Comparison of ENCODE assay signal across 1 cellular context in genomic region chr10:84845628-84846261, GRCh38.
TF ChIP-seq lines count a peak whose summit lies in the region.

No MANE protein-coding gene starts in this region.

TF ChIP-seq in GM23338, 12 proteins besides CTCF, POLR2A, EP300 and RAD21 (continued from another document):
- TF ChIP-seq REST (IDR thresholded peaks at IDR 0.05; ENCODE audit: unreplicated experiment): no peak
